Comparison of ENCODE assay signal across 1 cellular context in the genomic region with DNA sequence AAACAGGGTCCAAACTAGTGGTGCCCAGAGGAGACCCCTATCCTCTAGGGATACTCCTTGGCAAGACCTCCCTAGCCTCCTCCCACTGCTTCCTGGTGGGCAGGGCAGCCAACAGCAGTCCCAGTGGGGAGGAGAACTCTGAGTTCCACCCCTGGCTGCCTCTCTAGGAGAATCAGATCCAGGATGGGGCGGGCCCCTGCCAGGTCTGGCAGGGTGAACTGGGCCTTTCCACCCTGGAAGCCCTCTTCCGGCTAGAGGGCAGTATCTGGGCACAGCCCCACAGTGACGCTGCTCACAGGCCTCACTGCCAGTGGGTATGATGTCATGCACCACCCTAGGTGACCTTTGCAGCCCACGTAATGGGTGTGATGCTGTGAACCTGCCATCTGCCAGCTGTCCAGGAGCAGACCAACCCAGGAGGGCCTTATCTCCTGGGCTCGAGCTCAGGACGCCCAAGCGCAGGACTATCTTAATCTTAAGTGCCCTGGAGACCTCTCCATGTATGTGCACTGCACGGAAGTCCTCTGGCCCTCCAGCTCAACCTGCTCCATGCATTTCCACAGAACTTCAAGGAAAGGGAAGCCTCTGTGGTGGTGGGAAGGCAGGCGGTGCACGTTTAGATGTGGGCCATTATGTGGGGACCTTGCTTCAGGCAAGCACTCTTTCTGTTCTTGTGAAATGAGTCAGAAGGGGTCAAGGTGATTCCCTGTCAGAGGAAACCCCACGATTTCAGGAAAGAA.
TF ChIP-seq lines count a peak whose summit lies in the region.

No MANE protein-coding gene starts in this region.

TF ChIP-seq in HepG2, 621 proteins besides CTCF, POLR2A, EP300 and RAD21 (continues in another document):
- TF ChIP-seq TOE1 (CRISPR knock-in tag; IDR thresholded peaks at IDR 0.05), result no peak
- TF ChIP-seq, protein P1, sequence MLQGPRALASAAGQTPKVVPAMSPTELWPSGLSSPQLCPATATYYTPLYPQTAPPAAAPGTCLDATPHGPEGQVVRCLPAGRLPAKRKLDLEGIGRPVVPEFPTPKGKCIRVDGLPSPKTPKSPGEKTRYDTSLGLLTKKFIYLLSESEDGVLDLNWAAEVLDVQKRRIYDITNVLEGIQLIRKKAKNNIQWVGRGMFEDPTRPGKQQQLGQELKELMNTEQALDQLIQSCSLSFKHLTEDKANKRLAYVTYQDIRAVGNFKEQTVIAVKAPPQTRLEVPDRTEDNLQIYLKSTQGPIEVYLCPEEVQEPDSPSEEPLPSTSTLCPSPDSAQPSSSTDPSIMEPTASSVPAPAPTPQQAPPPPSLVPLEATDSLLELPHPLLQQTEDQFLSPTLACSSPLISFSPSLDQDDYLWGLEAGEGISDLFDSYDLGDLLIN (CRISPR knock-in tag; IDR thresholded peaks at IDR 0.05; ENCODE audit: borderline replicate concordance), result no peak
- TF ChIP-seq ZNF484 (CRISPR knock-in tag; IDR thresholded peaks at IDR 0.05; ENCODE audit: borderline replicate concordance, low read depth), result no peak
- TF ChIP-seq ZNF589 (CRISPR knock-in tag; conservative IDR thresholded peaks at IDR 0.05), result no peak
- TF ChIP-seq, protein P2, sequence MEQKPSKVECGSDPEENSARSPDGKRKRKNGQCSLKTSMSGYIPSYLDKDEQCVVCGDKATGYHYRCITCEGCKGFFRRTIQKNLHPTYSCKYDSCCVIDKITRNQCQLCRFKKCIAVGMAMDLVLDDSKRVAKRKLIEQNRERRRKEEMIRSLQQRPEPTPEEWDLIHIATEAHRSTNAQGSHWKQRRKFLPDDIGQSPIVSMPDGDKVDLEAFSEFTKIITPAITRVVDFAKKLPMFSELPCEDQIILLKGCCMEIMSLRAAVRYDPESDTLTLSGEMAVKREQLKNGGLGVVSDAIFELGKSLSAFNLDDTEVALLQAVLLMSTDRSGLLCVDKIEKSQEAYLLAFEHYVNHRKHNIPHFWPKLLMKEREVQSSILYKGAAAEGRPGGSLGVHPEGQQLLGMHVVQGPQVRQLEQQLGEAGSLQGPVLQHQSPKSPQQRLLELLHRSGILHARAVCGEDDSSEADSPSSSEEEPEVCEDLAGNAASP (CRISPR knock-in tag; IDR thresholded peaks at IDR 0.05; ENCODE audit: borderline replicate concordance), result no peak; the same call in 1 of the 2 replicates
- no peak for TF ChIP-seq ZNF891 (CRISPR knock-in tag; IDR thresholded peaks at IDR 0.05)
- TF ChIP-seq, protein P3, sequence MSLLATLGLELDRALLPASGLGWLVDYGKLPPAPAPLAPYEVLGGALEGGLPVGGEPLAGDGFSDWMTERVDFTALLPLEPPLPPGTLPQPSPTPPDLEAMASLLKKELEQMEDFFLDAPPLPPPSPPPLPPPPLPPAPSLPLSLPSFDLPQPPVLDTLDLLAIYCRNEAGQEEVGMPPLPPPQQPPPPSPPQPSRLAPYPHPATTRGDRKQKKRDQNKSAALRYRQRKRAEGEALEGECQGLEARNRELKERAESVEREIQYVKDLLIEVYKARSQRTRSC (CRISPR knock-in tag; IDR thresholded peaks at IDR 0.05; ENCODE audit: low read depth), result no peak
- no peak for TF ChIP-seq GABPA (IDR thresholded peaks at IDR 0.05; ENCODE audit: low read depth, low read length)
- TF ChIP-seq GABPA (CRISPR knock-in tag; IDR thresholded peaks at IDR 0.05; ENCODE audit: low read depth), result no peak
- TF ChIP-seq ZNF709 (CRISPR knock-in tag; IDR thresholded peaks at IDR 0.05), result no peak
- TF ChIP-seq, protein P4, sequence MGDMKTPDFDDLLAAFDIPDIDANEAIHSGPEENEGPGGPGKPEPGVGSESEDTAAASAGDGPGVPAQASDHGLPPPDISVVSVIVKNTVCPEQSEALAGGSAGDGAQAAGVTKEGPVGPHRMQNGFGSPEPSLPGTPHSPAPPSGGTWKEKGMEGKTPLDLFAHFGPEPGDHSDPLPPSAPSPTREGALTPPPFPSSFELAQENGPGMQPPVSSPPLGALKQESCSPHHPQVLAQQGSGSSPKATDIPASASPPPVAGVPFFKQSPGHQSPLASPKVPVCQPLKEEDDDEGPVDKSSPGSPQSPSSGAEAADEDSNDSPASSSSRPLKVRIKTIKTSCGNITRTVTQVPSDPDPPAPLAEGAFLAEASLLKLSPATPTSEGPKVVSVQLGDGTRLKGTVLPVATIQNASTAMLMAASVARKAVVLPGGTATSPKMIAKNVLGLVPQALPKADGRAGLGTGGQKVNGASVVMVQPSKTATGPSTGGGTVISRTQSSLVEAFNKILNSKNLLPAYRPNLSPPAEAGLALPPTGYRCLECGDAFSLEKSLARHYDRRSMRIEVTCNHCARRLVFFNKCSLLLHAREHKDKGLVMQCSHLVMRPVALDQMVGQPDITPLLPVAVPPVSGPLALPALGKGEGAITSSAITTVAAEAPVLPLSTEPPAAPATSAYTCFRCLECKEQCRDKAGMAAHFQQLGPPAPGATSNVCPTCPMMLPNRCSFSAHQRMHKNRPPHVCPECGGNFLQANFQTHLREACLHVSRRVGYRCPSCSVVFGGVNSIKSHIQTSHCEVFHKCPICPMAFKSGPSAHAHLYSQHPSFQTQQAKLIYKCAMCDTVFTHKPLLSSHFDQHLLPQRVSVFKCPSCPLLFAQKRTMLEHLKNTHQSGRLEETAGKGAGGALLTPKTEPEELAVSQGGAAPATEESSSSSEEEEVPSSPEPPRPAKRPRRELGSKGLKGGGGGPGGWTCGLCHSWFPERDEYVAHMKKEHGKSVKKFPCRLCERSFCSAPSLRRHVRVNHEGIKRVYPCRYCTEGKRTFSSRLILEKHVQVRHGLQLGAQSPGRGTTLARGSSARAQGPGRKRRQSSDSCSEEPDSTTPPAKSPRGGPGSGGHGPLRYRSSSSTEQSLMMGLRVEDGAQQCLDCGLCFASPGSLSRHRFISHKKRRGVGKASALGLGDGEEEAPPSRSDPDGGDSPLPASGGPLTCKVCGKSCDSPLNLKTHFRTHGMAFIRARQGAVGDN (CRISPR knock-in tag; IDR thresholded peaks at IDR 0.05), result peak; percentile 78
- TF ChIP-seq, protein P5, sequence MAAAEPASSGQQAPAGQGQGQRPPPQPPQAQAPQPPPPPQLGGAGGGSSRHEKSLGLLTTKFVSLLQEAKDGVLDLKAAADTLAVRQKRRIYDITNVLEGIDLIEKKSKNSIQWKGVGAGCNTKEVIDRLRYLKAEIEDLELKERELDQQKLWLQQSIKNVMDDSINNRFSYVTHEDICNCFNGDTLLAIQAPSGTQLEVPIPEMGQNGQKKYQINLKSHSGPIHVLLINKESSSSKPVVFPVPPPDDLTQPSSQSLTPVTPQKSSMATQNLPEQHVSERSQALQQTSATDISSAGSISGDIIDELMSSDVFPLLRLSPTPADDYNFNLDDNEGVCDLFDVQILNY (CRISPR knock-in tag; conservative IDR thresholded peaks at IDR 0.05), result no peak
- no peak for TF ChIP-seq ZNF33B (CRISPR knock-in tag; IDR thresholded peaks at IDR 0.05)
- TF ChIP-seq, protein P6, sequence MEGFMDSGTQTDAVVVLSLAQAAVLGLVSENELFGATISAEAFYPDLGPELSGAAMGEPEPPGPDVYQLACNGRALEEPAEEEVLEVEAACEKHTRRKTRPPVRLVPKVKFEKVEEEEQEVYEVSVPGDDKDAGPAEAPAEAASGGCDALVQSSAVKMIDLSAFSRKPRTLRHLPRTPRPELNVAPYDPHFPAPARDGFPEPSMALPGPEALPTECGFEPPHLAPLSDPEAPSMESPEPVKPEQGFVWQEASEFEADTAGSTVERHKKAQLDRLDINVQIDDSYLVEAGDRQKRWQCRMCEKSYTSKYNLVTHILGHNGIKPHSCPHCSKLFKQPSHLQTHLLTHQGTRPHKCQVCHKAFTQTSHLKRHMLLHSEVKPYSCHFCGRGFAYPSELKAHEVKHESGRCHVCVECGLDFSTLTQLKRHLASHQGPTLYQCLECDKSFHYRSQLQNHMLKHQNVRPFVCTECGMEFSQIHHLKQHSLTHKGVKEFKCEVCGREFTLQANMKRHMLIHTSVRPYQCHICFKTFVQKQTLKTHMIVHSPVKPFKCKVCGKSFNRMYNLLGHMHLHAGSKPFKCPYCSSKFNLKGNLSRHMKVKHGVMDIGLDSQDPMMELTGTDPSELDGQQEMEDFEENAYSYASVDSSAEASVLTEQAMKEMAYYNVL (CRISPR knock-in tag; IDR thresholded peaks at IDR 0.05; ENCODE audit: borderline replicate concordance), result no peak
- no peak for TF ChIP-seq ZNF761 (CRISPR knock-in tag; conservative IDR thresholded peaks at IDR 0.05)
- no peak for TF ChIP-seq POLR2AphosphoS2 (IDR thresholded peaks at IDR 0.05; ENCODE audit: low read depth, low read length)
- TF ChIP-seq ZNF773 (CRISPR knock-in tag; IDR thresholded peaks at IDR 0.05; ENCODE audit: borderline replicate concordance), result no peak
- TF ChIP-seq, protein P7, sequence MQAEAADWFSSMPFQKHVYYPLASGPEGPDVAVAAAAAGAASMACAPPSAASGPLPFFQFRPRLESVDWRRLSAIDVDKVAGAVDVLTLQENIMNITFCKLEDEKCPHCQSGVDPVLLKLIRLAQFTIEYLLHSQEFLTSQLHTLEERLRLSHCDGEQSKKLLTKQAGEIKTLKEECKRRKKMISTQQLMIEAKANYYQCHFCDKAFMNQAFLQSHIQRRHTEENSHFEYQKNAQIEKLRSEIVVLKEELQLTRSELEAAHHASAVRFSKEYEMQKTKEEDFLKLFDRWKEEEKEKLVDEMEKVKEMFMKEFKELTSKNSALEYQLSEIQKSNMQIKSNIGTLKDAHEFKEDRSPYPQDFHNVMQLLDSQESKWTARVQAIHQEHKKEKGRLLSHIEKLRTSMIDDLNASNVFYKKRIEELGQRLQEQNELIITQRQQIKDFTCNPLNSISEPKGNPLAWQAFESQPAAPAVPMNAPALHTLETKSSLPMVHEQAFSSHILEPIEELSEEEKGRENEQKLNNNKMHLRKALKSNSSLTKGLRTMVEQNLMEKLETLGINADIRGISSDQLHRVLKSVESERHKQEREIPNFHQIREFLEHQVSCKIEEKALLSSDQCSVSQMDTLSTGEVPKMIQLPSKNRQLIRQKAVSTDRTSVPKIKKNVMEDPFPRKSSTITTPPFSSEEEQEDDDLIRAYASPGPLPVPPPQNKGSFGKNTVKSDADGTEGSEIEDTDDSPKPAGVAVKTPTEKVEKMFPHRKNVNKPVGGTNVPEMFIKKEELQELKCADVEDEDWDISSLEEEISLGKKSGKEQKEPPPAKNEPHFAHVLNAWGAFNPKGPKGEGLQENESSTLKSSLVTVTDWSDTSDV (CRISPR knock-in tag; IDR thresholded peaks at IDR 0.05), result no peak
- TF ChIP-seq ZBTB7B (CRISPR knock-in tag; IDR thresholded peaks at IDR 0.05), result no peak
- TF ChIP-seq, protein P8, sequence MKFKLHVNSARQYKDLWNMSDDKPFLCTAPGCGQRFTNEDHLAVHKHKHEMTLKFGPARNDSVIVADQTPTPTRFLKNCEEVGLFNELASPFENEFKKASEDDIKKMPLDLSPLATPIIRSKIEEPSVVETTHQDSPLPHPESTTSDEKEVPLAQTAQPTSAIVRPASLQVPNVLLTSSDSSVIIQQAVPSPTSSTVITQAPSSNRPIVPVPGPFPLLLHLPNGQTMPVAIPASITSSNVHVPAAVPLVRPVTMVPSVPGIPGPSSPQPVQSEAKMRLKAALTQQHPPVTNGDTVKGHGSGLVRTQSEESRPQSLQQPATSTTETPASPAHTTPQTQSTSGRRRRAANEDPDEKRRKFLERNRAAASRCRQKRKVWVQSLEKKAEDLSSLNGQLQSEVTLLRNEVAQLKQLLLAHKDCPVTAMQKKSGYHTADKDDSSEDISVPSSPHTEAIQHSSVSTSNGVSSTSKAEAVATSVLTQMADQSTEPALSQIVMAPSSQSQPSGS (CRISPR knock-in tag; IDR thresholded peaks at IDR 0.05), result no peak
- peak; percentile 23 for TF ChIP-seq PHF8 (CRISPR knock-in tag; IDR thresholded peaks at IDR 0.05)
- TF ChIP-seq SP1 (IDR thresholded peaks at IDR 0.05), result no peak
- TF ChIP-seq SP1 (CRISPR knock-in tag; IDR thresholded peaks at IDR 0.05), result no peak
- no peak for TF ChIP-seq HOXA5 (CRISPR knock-in tag; IDR thresholded peaks at IDR 0.05)
- no peak for TF ChIP-seq SP5 (CRISPR knock-in tag; IDR thresholded peaks at IDR 0.05; ENCODE audit: borderline replicate concordance, low read depth)
- TF ChIP-seq, protein P9, sequence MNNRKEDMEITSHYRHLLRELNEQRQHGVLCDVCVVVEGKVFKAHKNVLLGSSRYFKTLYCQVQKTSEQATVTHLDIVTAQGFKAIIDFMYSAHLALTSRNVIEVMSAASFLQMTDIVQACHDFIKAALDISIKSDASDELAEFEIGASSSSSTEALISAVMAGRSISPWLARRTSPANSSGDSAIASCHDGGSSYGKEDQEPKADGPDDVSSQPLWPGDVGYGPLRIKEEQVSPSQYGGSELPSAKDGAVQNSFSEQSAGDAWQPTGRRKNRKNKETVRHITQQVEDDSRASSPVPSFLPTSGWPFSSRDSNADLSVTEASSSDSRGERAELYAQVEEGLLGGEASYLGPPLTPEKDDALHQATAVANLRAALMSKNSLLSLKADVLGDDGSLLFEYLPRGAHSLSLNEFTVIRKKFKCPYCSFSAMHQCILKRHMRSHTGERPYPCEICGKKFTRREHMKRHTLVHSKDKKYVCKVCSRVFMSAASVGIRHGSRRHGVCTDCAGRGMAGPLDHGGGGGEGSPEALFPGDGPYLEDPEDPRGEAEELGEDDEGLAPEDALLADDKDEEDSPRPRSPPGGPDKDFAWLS (CRISPR knock-in tag; IDR thresholded peaks at IDR 0.05; ENCODE audit: borderline replicate concordance), result no peak
- no peak for TF ChIP-seq SKI (IDR thresholded peaks at IDR 0.05; ENCODE audit: partially characterized antibody)
- TF ChIP-seq, protein P10, sequence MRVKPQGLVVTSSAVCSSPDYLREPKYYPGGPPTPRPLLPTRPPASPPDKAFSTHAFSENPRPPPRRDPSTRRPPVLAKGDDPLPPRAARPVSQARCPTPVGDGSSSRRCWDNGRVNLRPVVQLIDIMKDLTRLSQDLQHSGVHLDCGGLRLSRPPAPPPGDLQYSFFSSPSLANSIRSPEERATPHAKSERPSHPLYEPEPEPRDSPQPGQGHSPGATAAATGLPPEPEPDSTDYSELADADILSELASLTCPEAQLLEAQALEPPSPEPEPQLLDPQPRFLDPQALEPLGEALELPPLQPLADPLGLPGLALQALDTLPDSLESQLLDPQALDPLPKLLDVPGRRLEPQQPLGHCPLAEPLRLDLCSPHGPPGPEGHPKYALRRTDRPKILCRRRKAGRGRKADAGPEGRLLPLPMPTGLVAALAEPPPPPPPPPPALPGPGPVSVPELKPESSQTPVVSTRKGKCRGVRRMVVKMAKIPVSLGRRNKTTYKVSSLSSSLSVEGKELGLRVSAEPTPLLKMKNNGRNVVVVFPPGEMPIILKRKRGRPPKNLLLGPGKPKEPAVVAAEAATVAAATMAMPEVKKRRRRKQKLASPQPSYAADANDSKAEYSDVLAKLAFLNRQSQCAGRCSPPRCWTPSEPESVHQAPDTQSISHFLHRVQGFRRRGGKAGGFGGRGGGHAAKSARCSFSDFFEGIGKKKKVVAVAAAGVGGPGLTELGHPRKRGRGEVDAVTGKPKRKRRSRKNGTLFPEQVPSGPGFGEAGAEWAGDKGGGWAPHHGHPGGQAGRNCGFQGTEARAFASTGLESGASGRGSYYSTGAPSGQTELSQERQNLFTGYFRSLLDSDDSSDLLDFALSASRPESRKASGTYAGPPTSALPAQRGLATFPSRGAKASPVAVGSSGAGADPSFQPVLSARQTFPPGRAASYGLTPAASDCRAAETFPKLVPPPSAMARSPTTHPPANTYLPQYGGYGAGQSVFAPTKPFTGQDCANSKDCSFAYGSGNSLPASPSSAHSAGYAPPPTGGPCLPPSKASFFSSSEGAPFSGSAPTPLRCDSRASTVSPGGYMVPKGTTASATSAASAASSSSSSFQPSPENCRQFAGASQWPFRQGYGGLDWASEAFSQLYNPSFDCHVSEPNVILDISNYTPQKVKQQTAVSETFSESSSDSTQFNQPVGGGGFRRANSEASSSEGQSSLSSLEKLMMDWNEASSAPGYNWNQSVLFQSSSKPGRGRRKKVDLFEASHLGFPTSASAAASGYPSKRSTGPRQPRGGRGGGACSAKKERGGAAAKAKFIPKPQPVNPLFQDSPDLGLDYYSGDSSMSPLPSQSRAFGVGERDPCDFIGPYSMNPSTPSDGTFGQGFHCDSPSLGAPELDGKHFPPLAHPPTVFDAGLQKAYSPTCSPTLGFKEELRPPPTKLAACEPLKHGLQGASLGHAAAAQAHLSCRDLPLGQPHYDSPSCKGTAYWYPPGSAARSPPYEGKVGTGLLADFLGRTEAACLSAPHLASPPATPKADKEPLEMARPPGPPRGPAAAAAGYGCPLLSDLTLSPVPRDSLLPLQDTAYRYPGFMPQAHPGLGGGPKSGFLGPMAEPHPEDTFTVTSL (CRISPR knock-in tag; IDR thresholded peaks at IDR 0.05; ENCODE audit: borderline replicate concordance), result no peak
- TF ChIP-seq ZMYM3 (CRISPR knock-in tag; IDR thresholded peaks at IDR 0.05), result no peak
- no peak for TF ChIP-seq ZKSCAN5 (CRISPR knock-in tag; IDR thresholded peaks at IDR 0.05)
- no peak for TF ChIP-seq ZNF232 (CRISPR knock-in tag; IDR thresholded peaks at IDR 0.05; ENCODE audit: borderline replicate concordance)
